ENCODE assay signal across 8 cellular contexts in the genomic region with DNA sequence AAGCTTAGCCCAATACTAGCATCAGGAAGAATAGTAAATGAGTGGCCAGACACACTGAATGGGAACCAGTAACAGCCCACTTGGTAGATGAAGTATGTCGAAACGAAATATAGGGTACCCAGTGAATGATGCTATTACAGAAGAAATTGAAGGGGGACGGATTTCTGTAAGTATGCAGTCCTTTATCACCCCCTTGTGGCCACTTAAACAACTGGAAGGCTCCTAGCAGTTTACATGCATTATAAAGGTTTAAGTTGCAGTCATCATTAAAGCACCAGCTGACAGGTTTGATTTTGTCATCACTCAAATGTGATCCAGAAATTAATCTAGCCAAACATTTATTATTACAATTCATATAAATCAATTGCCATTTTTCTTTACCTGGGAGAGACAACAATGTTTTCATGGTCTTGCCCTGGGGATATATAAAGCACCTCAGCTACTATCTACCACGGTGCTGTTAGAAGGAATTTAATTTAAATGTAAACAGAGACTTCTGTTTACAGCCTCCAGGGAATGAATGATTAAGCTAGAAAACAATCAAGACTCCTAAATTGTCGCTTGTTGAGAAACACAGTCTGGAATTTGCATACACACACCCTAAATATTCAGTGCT. TPM values are rescaled to one million over a fixed set of nuclear protein-coding genes. Genes with fewer than 3 reads are reported as not detected.
DNase-seq lines count a peak whose midpoint lies in the region; ATAC-seq and TF ChIP-seq lines count a peak whose summit lies in the region.

No MANE protein-coding gene starts in this region.

- peaks cover 8 to 16% of the 10 kb centered on the region in 2 donors for H3K4me1 Mint-ChIP-seq in immature natural killer cell

- no peak for TF ChIP-seq EP300 in Ishikawa (IDR thresholded peaks at IDR 0.05; ENCODE audit: borderline replicate concordance)

- H3K9me3 Mint-ChIP-seq in immature natural killer cell = no peaks in the 10 kb centered on the region

- TF ChIP-seq CTCF in Peyer's patch (IDR thresholded peaks at IDR 0.05) (peak; percentile 62 to 92 (median 84)), astrocyte of the cerebellum (IDR thresholded peaks at IDR 0.05; ENCODE audit: low read depth, low read length, missing control alignments) (peak; percentile 82)

- in situ Hi-C loops in astrocyte of the cerebellum (cut with HindIII; ENCODE audit: low sequenced_read_pairs) = no loop called here

- no peaks in the 10 kb centered on the region for H3K9me3 ChIP-seq in Peyer's patch

- H3K36me3 Mint-ChIP-seq in immature natural killer cell = peaks cover 3 to 13% (median 10%) of the 10 kb centered on the region in 3 donors

- no peak overlapping the region for H3K27ac Mint-ChIP-seq in immature natural killer cell

- H3K4me3 Mint-ChIP-seq in immature natural killer cell = no peak overlapping the region

- peaks cover 0 to 18% (median 0%) of the 10 kb centered on the region in 4 donors for H3K4me1 ChIP-seq in Peyer's patch

- no peaks in the 10 kb centered on the region for H3K27me3 ChIP-seq in Peyer's patch

- DNase-seq in NCI-H1694 treated with DMSO at 0.1 percent for 48 hours (lab: John Stamatoyannopoulos, UW) (peak; percentile 22), NCI-H1694 (lab: John Stamatoyannopoulos, UW) (no peak), Peyer's patch (peak in 2 of 3 donors; percentile 38 to 75), astrocyte of the cerebellum (ENCODE audit: low read depth) (peak; percentile 55), immature natural killer cell (peak; percentile 54 to 62 (median 54))
- peak; percentile 53 for DNase-seq in stimulated activated CD4-positive, alpha-beta T cell treated with anti-CD3 and anti-CD28 coated beads, Interleukin-4, amount 100 ng/mL, for 24 hours

- peak; percentile 84 for ATAC-seq in GM21447 (IDR thresholded peaks at IDR 0.05; ENCODE audit: unreplicated experiment)

- no peak overlapping the region for H3K27ac ChIP-seq in Peyer's patch

- H3K36me3 ChIP-seq in Peyer's patch = peaks cover 0 to 24% (median 0%) of the 10 kb centered on the region in 3 donors

- peaks cover 0 to 2% (median 0%) of the 10 kb centered on the region in 3 donors for H3K27me3 Mint-ChIP-seq in immature natural killer cell (ENCODE audit: low read depth in 3 of 3)

- peak; percentile 73 for TF ChIP-seq RAD21 in Ishikawa (IDR thresholded peaks at IDR 0.05; ENCODE audit: low read depth)

- H3K4me3 ChIP-seq in Peyer's patch (no peak overlapping the region), astrocyte of the cerebellum (ENCODE audit: low read depth, low read length) (no peak overlapping the region)

- no peak for TF ChIP-seq POLR2A in Peyer's patch (IDR thresholded peaks at IDR 0.05)

TF ChIP-seq in Ishikawa, 13 proteins besides CTCF, POLR2A, EP300 and RAD21:
- TF ChIP-seq EGR1 (IDR thresholded peaks at IDR 0.05) (no peak), ZBTB7A (IDR thresholded peaks at IDR 0.05; ENCODE audit: low read depth) (no peak), TCF12 (IDR thresholded peaks at IDR 0.05; ENCODE audit: low read depth) (no peak), NFIC (IDR thresholded peaks at IDR 0.05) (no peak), TAF1 (IDR thresholded peaks at IDR 0.05; ENCODE audit: low read depth) (no peak), CREB1 (IDR thresholded peaks at IDR 0.05; ENCODE audit: low read depth) (no peak), CEBPB (IDR thresholded peaks at IDR 0.05) (no peak), YY1 (IDR thresholded peaks at IDR 0.05; ENCODE audit: low read depth) (no peak), REST (IDR thresholded peaks at IDR 0.05; ENCODE audit: low read depth) (no peak), TEAD4 (IDR thresholded peaks at IDR 0.05) (no peak), FOXM1 (IDR thresholded peaks at IDR 0.05; ENCODE audit: borderline replicate concordance, low read depth) (no peak), MAX (IDR thresholded peaks at IDR 0.05) (no peak)
- TF ChIP-seq, protein P1, sequence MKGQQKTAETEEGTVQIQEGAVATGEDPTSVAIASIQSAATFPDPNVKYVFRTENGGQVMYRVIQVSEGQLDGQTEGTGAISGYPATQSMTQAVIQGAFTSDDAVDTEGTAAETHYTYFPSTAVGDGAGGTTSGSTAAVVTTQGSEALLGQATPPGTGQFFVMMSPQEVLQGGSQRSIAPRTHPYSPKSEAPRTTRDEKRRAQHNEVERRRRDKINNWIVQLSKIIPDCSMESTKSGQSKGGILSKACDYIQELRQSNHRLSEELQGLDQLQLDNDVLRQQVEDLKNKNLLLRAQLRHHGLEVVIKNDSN (IDR thresholded peaks at IDR 0.05) = no peak

RNA-seq across cellular contexts. Expression of gene EIF1B, which starts 7.7 kb away (rescaled TPM):
- total RNA-seq in Peyer's patch = 10 to 100 TPM; 24.3 to 35.7 (median 32.5) TPM
- polyA plus RNA-seq in immature natural killer cell = 10 to 100 TPM; 32.8 to 54.1 (median 34.4) TPM
